1 cellular context compared by ENCODE assay signal in genomic region chr19:36986601-36987000, GRCh38.
TF ChIP-seq lines count a peak whose summit lies in the region.

No MANE protein-coding gene starts in this region.

TF ChIP-seq in liver, 16 proteins besides CTCF, POLR2A, EP300 and RAD21 (continued from another document):
- TF ChIP-seq REST (IDR thresholded peaks at IDR 0.05) = no peak
